Comparison of ENCODE assay signal across 29 cellular contexts in genomic region chr20:62079166-62079565, GRCh38.
"Had no signal": no experiment of that assay in that cellular context is flagged by ENCODE, and none has a peak within 500 bp of the region (broad histone marks: within the 10 kb centered on the region; RNA-seq: fewer than 3 reads in every experiment).

No MANE protein-coding gene starts in this region.

- H3K27me3 Mint-ChIP-seq: stimulated activated naive CD8-positive, alpha-beta T cell treated with anti-CD3 and anti-CD28 coated beads, Interleukin-15, amount 100 ng/mL, for 72 hours had no signal

- H3K4me1 Mint-ChIP-seq: stimulated activated effector memory CD8-positive, alpha-beta T cell treated with anti-CD3 and anti-CD28 coated beads, Interleukin-12 subunit alpha, Interleukin-12 subunit beta, amount 100 ng/mL, for 72 hours; stimulated activated memory B cell treated with anti-CD40 and anti-IgM and Interleukin-4, amounts not matched to agents 10 μg/mL and 1 μg/mL and 100 μg/mL, for 72 hours; stimulated activated naive B cell treated with anti-CD40 and anti-IgM and Interleukin-4, amounts not matched to agents 10 μg/mL and 1 μg/mL and 100 μg/mL, for 72 hours; stimulated activated naive CD8-positive, alpha-beta T cell treated with anti-CD3 and anti-CD28 coated beads, Interleukin-15, amount 100 ng/mL, for 72 hours had no signal

- H3K4me1 ChIP-seq: stomach, suprapubic skin, testis, thyroid gland, tibial artery, tibial nerve, transverse colon, upper lobe of left lung, upper lobe of right lung, uterus, vagina had no signal

- H3K4me3 ChIP-seq: stomach, suprapubic skin, testis, thoracic aorta, thyroid gland, tibial artery, tibial nerve, transverse colon, upper lobe of left lung, upper lobe of right lung, uterus, vagina had no signal

- DNase-seq: stimulated activated CD4-positive, alpha-beta T cell treated with anti-CD3 and anti-CD28 coated beads, Interleukin-2, amount 100 ng/mL, for 48 hours; stimulated activated CD4-positive, alpha-beta T cell treated with anti-CD3 and anti-CD28 coated beads, Interleukin-4, amount 100 ng/mL, for 1 hour; stimulated activated CD4-positive, alpha-beta T cell treated with anti-CD3 and anti-CD28 coated beads, Interleukin-4, amount 100 ng/mL, for 24 hours; stimulated activated CD4-positive, alpha-beta T cell treated with anti-CD3 and anti-CD28 coated beads, Interleukin-4, amount 100 ng/mL, for 4 hours; stimulated activated CD8-positive, alpha-beta memory T cell treated with anti-CD3 and anti-CD28 coated beads, Interleukin-4, amount 100 ng/mL, for 48 hours; stimulated activated naive B cell treated with anti-CD40 and anti-IgM and Interleukin-4, amounts not matched to agents 10 μg/mL and 1 μg/mL and 100 μg/mL, for 72 hours; stimulated activated naive CD4-positive, alpha-beta T cell; stimulated activated naive CD4-positive, alpha-beta T cell treated with Interleukin-2 at 50 U/mL for 16 hours; stimulated activated naive CD8-positive, alpha-beta T cell treated with anti-CD3 and anti-CD28 coated beads, Interleukin-15, amount 100 ng/mL, for 72 hours; stimulated activated naive CD8-positive, alpha-beta T cell treated with anti-CD3 and anti-CD28 coated beads, Interleukin-15, Interleukin-2, amounts not matched to agents 100 U/mL and 50 U/mL, for 24 hours; stomach; substantia nigra; testis; thyroid gland; tibial artery; transverse colon; trophoblast cell; upper lobe of left lung; upper lobe of right lung; uterus had no signal

- H3K36me3 Mint-ChIP-seq: stimulated activated effector memory CD8-positive, alpha-beta T cell treated with anti-CD3 and anti-CD28 coated beads, Interleukin-12 subunit alpha, Interleukin-12 subunit beta, amount 100 ng/mL, for 72 hours; type B pancreatic cell had no signal

- H3K27ac Mint-ChIP-seq: stimulated activated effector memory CD8-positive, alpha-beta T cell treated with anti-CD3 and anti-CD28 coated beads, Interleukin-12 subunit alpha, Interleukin-12 subunit beta, amount 100 ng/mL, for 72 hours; stimulated activated memory B cell treated with anti-CD40 and anti-IgM and Interleukin-4, amounts not matched to agents 10 μg/mL and 1 μg/mL and 100 μg/mL, for 72 hours; stimulated activated naive B cell treated with anti-CD40 and anti-IgM and Interleukin-4, amounts not matched to agents 10 μg/mL and 1 μg/mL and 100 μg/mL, for 72 hours; stimulated activated naive CD8-positive, alpha-beta T cell treated with anti-CD3 and anti-CD28 coated beads, Interleukin-15, amount 100 ng/mL, for 72 hours; stimulated activated naive CD8-positive, alpha-beta T cell treated with anti-CD3 and anti-CD28 coated beads, Interleukin-15, Interleukin-2, amounts not matched to agents 100 ng/mL and 50 ng/mL, for 24 hours; type B pancreatic cell had no signal

- H3K27me3 ChIP-seq: testis, thyroid gland, tibial nerve, transverse colon, upper lobe of left lung, upper lobe of right lung, uterus, vagina had no signal

- H3K9me3 ChIP-seq: testis, thyroid gland, uterus had no signal

- H3K36me3 ChIP-seq: stomach, suprapubic skin, thoracic aorta, thyroid gland, tibial artery, tibial nerve, transverse colon, upper lobe of left lung, upper lobe of right lung, uterus, vagina had no signal

- H3K4me3 Mint-ChIP-seq: stimulated activated effector memory CD8-positive, alpha-beta T cell treated with anti-CD3 and anti-CD28 coated beads, Interleukin-12 subunit alpha, Interleukin-12 subunit beta, amount 100 ng/mL, for 72 hours; stimulated activated memory B cell treated with anti-CD40 and anti-IgM and Interleukin-4, amounts not matched to agents 10 μg/mL and 1 μg/mL and 100 μg/mL, for 72 hours; stimulated activated naive B cell treated with anti-CD40 and anti-IgM and Interleukin-4, amounts not matched to agents 10 μg/mL and 1 μg/mL and 100 μg/mL, for 72 hours; stimulated activated naive CD8-positive, alpha-beta T cell treated with anti-CD3 and anti-CD28 coated beads, Interleukin-15, amount 100 ng/mL, for 72 hours; stimulated activated naive CD8-positive, alpha-beta T cell treated with anti-CD3 and anti-CD28 coated beads, Interleukin-15, Interleukin-2, amounts not matched to agents 100 ng/mL and 50 ng/mL, for 24 hours; type B pancreatic cell had no signal

- FAIRE-seq: urothelium cell line had no signal

- ATAC-seq: stimulated activated effector memory CD8-positive, alpha-beta T cell treated with anti-CD3 and anti-CD28 coated beads, Interleukin-12 subunit alpha, Interleukin-12 subunit beta, amount 100 ng/mL, for 72 hours; stimulated activated memory B cell treated with anti-CD40 and anti-IgM and Interleukin-4, amounts not matched to agents 10 μg/mL and 1 μg/mL and 100 μg/mL, for 72 hours; stimulated activated naive B cell treated with anti-CD40 and anti-IgM and Interleukin-4, amounts not matched to agents 10 μg/mL and 1 μg/mL and 100 μg/mL, for 72 hours; stimulated activated naive CD8-positive, alpha-beta T cell treated with anti-CD3 and anti-CD28 coated beads, Interleukin-15, amount 100 ng/mL, for 72 hours; stimulated activated naive CD8-positive, alpha-beta T cell treated with anti-CD3 and anti-CD28 coated beads, Interleukin-15, Interleukin-2, amounts not matched to agents 100 U/mL and 50 U/mL, for 24 hours; upper lobe of right lung had no signal

- H3K27ac ChIP-seq: stomach, suprapubic skin, testis, thoracic aorta, thyroid gland, tibial artery, tibial nerve, transverse colon, upper lobe of left lung, upper lobe of right lung, uterus, vagina had no signal
